1 cellular context compared by ENCODE assay signal in the genomic region with DNA sequence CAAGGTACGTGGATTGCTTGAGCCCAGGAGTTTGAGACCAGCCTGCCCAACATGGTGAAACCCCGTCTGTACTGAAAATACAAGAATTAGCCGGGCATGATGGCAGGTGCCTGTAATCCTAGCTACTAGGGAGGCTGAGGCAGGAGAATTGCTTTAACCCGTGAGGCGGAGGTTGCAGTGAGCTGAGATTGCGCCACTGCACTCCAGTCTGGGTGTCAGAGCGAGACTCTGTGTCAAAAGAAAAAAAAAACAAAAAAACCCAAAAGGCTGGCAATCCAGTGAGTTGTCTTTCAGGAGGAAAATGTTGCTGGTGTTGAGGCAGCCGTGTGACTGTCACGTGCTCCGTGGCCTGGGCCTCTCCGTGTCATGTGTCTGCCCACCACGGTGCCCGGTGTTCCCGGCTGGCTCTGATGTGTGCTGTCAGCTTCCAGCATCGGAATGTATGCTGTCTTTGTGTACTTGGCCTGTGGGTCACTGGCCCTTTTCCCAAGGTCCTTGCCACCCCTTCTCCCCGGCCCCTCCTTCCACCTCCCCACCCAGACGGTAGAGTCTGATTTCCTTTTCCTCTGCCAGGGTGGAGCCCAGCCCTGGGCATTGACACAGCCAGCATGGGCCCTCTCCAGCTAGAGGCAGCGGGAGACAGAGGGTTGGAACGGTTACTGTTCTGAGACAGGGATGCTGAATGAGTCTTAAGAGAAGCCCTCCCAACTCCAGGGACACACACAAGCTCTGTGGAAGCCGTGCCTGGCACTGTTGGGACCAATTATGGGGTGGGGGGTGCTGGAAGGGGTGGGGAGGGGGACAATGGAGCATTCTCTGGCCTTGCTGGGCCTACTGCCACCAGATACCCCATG.
A peak's percentile ranks its signal among the peaks of the same experiment; 100 is the strongest.
TF ChIP-seq lines count a peak whose summit lies in the region.

No MANE protein-coding gene starts in this region.

TF ChIP-seq in HepG2, 621 proteins besides CTCF, POLR2A, EP300 and RAD21 (continues in another document):
- TF ChIP-seq, protein P1, sequence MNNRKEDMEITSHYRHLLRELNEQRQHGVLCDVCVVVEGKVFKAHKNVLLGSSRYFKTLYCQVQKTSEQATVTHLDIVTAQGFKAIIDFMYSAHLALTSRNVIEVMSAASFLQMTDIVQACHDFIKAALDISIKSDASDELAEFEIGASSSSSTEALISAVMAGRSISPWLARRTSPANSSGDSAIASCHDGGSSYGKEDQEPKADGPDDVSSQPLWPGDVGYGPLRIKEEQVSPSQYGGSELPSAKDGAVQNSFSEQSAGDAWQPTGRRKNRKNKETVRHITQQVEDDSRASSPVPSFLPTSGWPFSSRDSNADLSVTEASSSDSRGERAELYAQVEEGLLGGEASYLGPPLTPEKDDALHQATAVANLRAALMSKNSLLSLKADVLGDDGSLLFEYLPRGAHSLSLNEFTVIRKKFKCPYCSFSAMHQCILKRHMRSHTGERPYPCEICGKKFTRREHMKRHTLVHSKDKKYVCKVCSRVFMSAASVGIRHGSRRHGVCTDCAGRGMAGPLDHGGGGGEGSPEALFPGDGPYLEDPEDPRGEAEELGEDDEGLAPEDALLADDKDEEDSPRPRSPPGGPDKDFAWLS (CRISPR knock-in tag; IDR thresholded peaks at IDR 0.05; ENCODE audit: borderline replicate concordance): no peak
- TF ChIP-seq ZNF510 (CRISPR knock-in tag; IDR thresholded peaks at IDR 0.05; ENCODE audit: low read depth) (no peak), NFKBIZ (CRISPR knock-in tag; IDR thresholded peaks at IDR 0.05) (no peak), MEIS2 (CRISPR knock-in tag; IDR thresholded peaks at IDR 0.05) (0 out of 2 replicates have a peak, but pooled peaks have one; percentile 22), YEATS4 (CRISPR knock-in tag; IDR thresholded peaks at IDR 0.05; ENCODE audit: borderline replicate concordance) (0 out of 2 replicates have a peak, but pooled peaks have one; percentile 20), ZSCAN21 (CRISPR knock-in tag; IDR thresholded peaks at IDR 0.05; ENCODE audit: borderline replicate concordance) (no peak), HNF4A (CRISPR knock-in tag; IDR thresholded peaks at IDR 0.05) (peak; percentile 34; the same call in 1 of the 2 replicates), HNRNPL (IDR thresholded peaks at IDR 0.05; ENCODE audit: low read depth, low read length) (peak; percentile 87), ZNF674 (CRISPR knock-in tag; IDR thresholded peaks at IDR 0.05; ENCODE audit: low read depth) (no peak), GATAD1 (CRISPR knock-in tag; IDR thresholded peaks at IDR 0.05) (peak; percentile 51), ZNF607 (CRISPR knock-in tag; IDR thresholded peaks at IDR 0.05; ENCODE audit: borderline replicate concordance) (0 out of 2 replicates have a peak, but pooled peaks have one; percentile 51), HMG20A (CRISPR knock-in tag; IDR thresholded peaks at IDR 0.05; ENCODE audit: borderline replicate concordance) (peak; percentile 86), ZNF34 (CRISPR knock-in tag; IDR thresholded peaks at IDR 0.05; ENCODE audit: borderline replicate concordance) (no peak), ZBTB25 (CRISPR knock-in tag; IDR thresholded peaks at IDR 0.05) (peak; percentile 45; the same call in 1 of the 2 replicates), ZNF800 (CRISPR knock-in tag; IDR thresholded peaks at IDR 0.05) (0 out of 2 replicates have a peak, but pooled peaks have one; percentile 24), FOXA3 (CRISPR knock-in tag; IDR thresholded peaks at IDR 0.05) (peak; percentile 88), ELF3 (CRISPR knock-in tag; IDR thresholded peaks at IDR 0.05) (peak; percentile 70), GABPA (IDR thresholded peaks at IDR 0.05; ENCODE audit: low read depth, low read length) (no peak), GABPA (CRISPR knock-in tag; IDR thresholded peaks at IDR 0.05; ENCODE audit: low read depth) (peak; percentile 17; the same call in 1 of the 2 replicates), SCMH1 (CRISPR knock-in tag; IDR thresholded peaks at IDR 0.05; ENCODE audit: borderline replicate concordance) (no peak), FOXP1 (IDR thresholded peaks at IDR 0.05) (no peak), FOXP1 (CRISPR knock-in tag; IDR thresholded peaks at IDR 0.05) (peak; percentile 70), MIER3 (CRISPR knock-in tag; IDR thresholded peaks at IDR 0.05; ENCODE audit: borderline replicate concordance) (0 out of 2 replicates have a peak, but pooled peaks have one; percentile 30), ZNF644 (CRISPR knock-in tag; IDR thresholded peaks at IDR 0.05; ENCODE audit: low read depth) (peak; percentile 9; the same call in 1 of the 2 replicates), NFKB2 (CRISPR knock-in tag; IDR thresholded peaks at IDR 0.05; ENCODE audit: borderline replicate concordance) (0 out of 2 replicates have a peak, but pooled peaks have one; percentile 60), LCORL (IDR thresholded peaks at IDR 0.05) (no peak), LCORL (CRISPR knock-in tag; IDR thresholded peaks at IDR 0.05) (no peak), SOX13 (IDR thresholded peaks at IDR 0.05) (no peak), SOX13 (CRISPR knock-in tag; conservative IDR thresholded peaks at IDR 0.05 in 1 of 2, IDR thresholded peaks at IDR 0.05 in 1 of 2) (peak in 1 of 2 experiments; percentile 76; a peak in 2 of 4 replicates), HNF1A (IDR thresholded peaks at IDR 0.05; ENCODE audit: low read depth) (0 out of 2 replicates have a peak, but pooled peaks have one; percentile 11), HNF1A (CRISPR knock-in tag; IDR thresholded peaks at IDR 0.05; ENCODE audit: borderline replicate concordance) (no peak), HDAC1 (CRISPR knock-in tag; IDR thresholded peaks at IDR 0.05) (peak; percentile 60; the same call in 1 of the 2 replicates), TOPORS (CRISPR knock-in tag; IDR thresholded peaks at IDR 0.05) (no peak), KDM2A (CRISPR knock-in tag; IDR thresholded peaks at IDR 0.05; ENCODE audit: borderline replicate concordance, low read depth) (0 out of 2 replicates have a peak, but pooled peaks have one; percentile 38), ZNF501 (CRISPR knock-in tag; IDR thresholded peaks at IDR 0.05) (0 out of 2 replicates have a peak, but pooled peaks have one; percentile 38)
- TF ChIP-seq, protein P2, sequence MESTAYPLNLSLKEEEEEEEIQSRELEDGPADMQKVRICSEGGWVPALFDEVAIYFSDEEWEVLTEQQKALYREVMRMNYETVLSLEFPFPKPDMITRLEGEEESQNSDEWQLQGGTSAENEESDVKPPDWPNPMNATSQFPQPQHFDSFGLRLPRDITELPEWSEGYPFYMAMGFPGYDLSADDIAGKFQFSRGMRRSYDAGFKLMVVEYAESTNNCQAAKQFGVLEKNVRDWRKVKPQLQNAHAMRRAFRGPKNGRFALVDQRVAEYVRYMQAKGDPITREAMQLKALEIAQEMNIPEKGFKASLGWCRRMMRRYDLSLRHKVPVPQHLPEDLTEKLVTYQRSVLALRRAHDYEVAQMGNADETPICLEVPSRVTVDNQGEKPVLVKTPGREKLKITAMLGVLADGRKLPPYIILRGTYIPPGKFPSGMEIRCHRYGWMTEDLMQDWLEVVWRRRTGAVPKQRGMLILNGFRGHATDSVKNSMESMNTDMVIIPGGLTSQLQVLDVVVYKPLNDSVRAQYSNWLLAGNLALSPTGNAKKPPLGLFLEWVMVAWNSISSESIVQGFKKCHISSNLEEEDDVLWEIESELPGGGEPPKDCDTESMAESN (CRISPR knock-in tag; conservative IDR thresholded peaks at IDR 0.05): no peak
- TF ChIP-seq, protein P3, sequence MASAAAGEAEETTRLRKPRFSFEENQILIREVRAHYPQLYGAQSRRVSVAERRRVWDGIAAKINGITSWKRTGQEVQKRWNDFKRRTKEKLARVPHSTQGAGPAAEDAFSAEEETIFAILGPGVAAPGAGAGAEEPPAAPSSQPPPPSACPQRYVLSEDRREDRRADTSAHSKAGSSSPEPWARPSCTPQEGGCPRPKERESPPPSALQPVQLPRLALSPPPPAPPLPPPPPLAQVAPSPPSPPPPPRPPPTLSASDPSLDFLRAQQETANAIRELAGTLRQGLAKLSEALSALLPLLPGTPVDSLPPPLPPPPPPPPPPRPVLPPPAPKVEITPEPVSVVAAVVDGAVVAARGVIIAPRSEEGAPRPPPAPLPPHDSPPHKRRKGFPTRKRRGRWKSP (CRISPR knock-in tag; IDR thresholded peaks at IDR 0.05): peak; percentile 30; the same call in 1 of the 2 replicates
- TF ChIP-seq, protein P4, sequence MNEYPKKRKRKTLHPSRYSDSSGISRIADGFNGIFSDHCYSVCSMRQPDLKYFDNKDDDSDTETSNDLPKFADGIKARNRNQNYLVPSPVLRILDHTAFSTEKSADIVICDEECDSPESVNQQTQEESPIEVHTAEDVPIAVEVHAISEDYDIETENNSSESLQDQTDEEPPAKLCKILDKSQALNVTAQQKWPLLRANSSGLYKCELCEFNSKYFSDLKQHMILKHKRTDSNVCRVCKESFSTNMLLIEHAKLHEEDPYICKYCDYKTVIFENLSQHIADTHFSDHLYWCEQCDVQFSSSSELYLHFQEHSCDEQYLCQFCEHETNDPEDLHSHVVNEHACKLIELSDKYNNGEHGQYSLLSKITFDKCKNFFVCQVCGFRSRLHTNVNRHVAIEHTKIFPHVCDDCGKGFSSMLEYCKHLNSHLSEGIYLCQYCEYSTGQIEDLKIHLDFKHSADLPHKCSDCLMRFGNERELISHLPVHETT (CRISPR knock-in tag; conservative IDR thresholded peaks at IDR 0.05): 0 out of 2 replicates have a peak, but pooled peaks have one; percentile 47
